In the genomic region with DNA sequence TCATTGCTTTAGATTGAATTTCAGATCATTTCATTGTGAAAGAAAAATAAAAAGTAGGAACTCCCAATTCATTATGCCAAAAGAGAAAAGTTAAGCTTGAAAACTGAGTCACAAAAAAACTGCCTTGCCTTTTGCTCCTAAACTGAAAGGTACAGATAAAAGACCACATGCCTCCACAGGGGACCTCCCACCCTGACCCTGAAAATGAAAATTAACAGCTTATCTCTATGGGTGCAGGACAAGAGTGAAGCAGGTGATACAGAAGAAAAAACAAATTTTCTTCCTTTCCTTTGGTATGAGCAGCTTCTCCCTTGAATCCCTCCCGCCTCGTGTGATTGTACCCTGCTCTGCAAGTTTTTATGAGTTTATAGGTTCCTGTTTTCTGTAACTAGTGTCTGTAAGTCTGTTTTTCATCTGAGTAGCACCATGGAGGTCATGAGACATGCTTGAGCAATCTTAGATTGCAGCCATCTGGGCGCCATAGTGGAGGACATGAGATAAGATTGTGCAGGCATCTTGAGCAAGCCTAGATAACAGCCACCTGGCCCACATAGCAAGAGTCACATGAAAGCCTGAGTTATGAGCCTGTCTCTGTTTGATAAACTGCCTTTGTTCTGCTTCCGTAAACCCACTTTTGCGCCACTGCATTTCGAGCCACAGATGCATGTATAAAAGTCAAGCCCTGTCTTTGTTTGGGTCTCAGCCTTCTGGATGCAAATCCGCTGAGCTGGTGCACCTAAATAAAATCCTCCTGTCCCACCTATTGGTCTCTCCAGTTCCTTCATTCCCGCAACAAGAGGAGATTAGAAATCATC, we compare ENCODE assay signal across 14 cellular contexts. TPM values are rescaled to one million over a fixed set of nuclear protein-coding genes. Genes with fewer than 3 reads are reported as not detected.
DNase-seq lines count a peak whose midpoint lies in the region; ATAC-seq and TF ChIP-seq lines count a peak whose summit lies in the region.
"Had no signal": no experiment of that assay in that cellular context is flagged by ENCODE, and none has a peak within 500 bp of the region (broad histone marks: within the 10 kb centered on the region; RNA-seq: fewer than 3 reads in every experiment).

No MANE protein-coding gene starts in this region.

- H3K27me3 ChIP-seq in HCT116 (ENCODE audit: insufficient read depth, low read length) (no peaks in the 10 kb centered on the region), adrenal gland (no peaks in the 10 kb centered on the region)
- H3K27me3 ChIP-seq: BLaER1 treated with 17β-estradiol and CSF1 and Interleukin-3, amounts not matched to agents 10 nM and 100 nM; testis had no signal

- no TSS peak for BruUV-seq in HCT116 (replicated peaks; lab: Mats Ljungman, UMichigan)

- no peaks in the 10 kb centered on the region for H3K79me2 ChIP-seq in HCT116 (ENCODE audit: insufficient read depth, low read length)

- H3K9me2 ChIP-seq in HCT116 (ENCODE audit: insufficient read depth), result no peaks in the 10 kb centered on the region

- no peak overlapping the region for H3K4me2 ChIP-seq in HCT116 (ENCODE audit: low read length)
- H3K4me2 ChIP-seq: BLaER1 treated with 17β-estradiol and CSF1 and Interleukin-3, amounts not matched to agents 10 nM and 100 nM; KMS-11 had no signal

- CTCF ChIA-PET in HCT116 (lab: Charles Lee), result no interaction called here

- H3K27ac ChIP-seq in HCT116 (ENCODE audit: low read depth, low read length) (no peak overlapping the region), adrenal gland (no peak overlapping the region)
- H3K27ac ChIP-seq: BLaER1 treated with 17β-estradiol and CSF1 and Interleukin-3, amounts not matched to agents 10 nM and 100 nM; KMS-11; testis had no signal

- POLR2A ChIA-PET in HCT116 (lab: Charles Lee), result no interaction called here

- ATAC-seq in HCT116 (no peak), HG03565 (IDR thresholded peaks at IDR 0.05; ENCODE audit: unreplicated experiment) (no peak)

- no peaks in the 10 kb centered on the region for H4K20me1 ChIP-seq in HCT116 (ENCODE audit: insufficient read depth)
- H4K20me1 ChIP-seq: BLaER1 treated with 17β-estradiol and CSF1 and Interleukin-3, amounts not matched to agents 10 nM and 100 nM had no signal

- no peak overlapping the region for H3K4me3 ChIP-seq in HCT116 (replicated peaks in 1 of 2; ENCODE audit: low read depth in 1 of 2, low read length in 2 of 2)
- H3K4me3 ChIP-seq in adrenal gland, result no peak overlapping the region
- H3K4me3 ChIP-seq: testis had no signal

- RAD21 ChIA-PET in HCT116 (lab: Charles Lee; ENCODE audit: low non-redundant PET in 1 of 2, low total read pairs in 2 of 2, uncharacterized antibody in 2 of 2, unreplicated experiment in 2 of 2), result no interaction called here

- DNase-seq in HCT116 (ENCODE audit: low read depth, low spot score), result peak; percentile 21
- peak; percentile 7 for DNase-seq in NAMALWA (ENCODE audit: low spot score)
- DNase-seq in amniotic epithelial cell (ENCODE audit: low read depth), result peak; percentile 78
- DNase-seq in iPS DF 4.7 (ENCODE audit: extremely low read depth, low spot score), result peak; percentile 7
- DNase-seq in adrenal gland, result no peak
- DNase-seq in iPS-NIHi11 (ENCODE audit: low spot score), result no peak
- DNase-seq: activated CD4-positive, CD25-positive, alpha-beta regulatory T cell; NCI-H1694 treated with DMSO at 0.1 percent for 48 hours; NCI-H82; stimulated activated CD4-positive, alpha-beta T cell treated with anti-CD3 and anti-CD28 coated beads, Interleukin-4, amount 100 ng/mL, for 24 hours; testis had no signal

- H3K36me3 ChIP-seq in HCT116 (ENCODE audit: control insufficient read depth in 1 of 2, insufficient read depth in 2 of 2, low read length in 2 of 2), result no peaks in the 10 kb centered on the region
- no peaks in the 10 kb centered on the region for H3K36me3 ChIP-seq in adrenal gland (replicated peaks in 1 of 2)

- no peak overlapping the region for H2AFZ ChIP-seq in HCT116 (ENCODE audit: low read depth, low read length, poor library complexity, severe bottlenecking)

- TF ChIP-seq RAD21 in HCT116 (IDR thresholded peaks at IDR 0.05; ENCODE audit: low read depth), result no peak

- peaks cover 16 to 17% of the 10 kb centered on the region in 2 experiments; a peak in 3 of 4 replicates for H3K9me3 ChIP-seq in HCT116 (ENCODE audit: control insufficient read depth in 1 of 2, insufficient read depth in 1 of 2, low read depth in 1 of 2, low read length in 2 of 2)
- no peaks in the 10 kb centered on the region for H3K9me3 ChIP-seq in adrenal gland (replicated peaks in 1 of 3)
- H3K9me3 ChIP-seq: testis had no signal

- 74 to 79% (median 78%) methylated on average over 8 of the region's 8 CpGs for WGBS in adrenal gland, 4 donors

- TF ChIP-seq CTCF in HCT116 (IDR thresholded peaks at IDR 0.05 in 2 of 3, conservative IDR thresholded peaks at IDR 0.05 in 1 of 3; ENCODE audit: borderline replicate concordance in 1 of 3, insufficient read depth in 1 of 3, low read depth in 2 of 3, low read length in 2 of 3) (no peak), adrenal gland (IDR thresholded peaks at IDR 0.05) (no peak)

- H3K9ac ChIP-seq in HCT116 (ENCODE audit: low read length), result no peak overlapping the region
- H3K9ac ChIP-seq: BLaER1 treated with 17β-estradiol and CSF1 and Interleukin-3, amounts not matched to agents 10 nM and 100 nM; KMS-11 had no signal

- TF ChIP-seq POLR2A in HCT116 (IDR thresholded peaks at IDR 0.05; ENCODE audit: borderline replicate concordance, extremely low read depth, insufficient read depth, insufficient read length), result no peak
- TF ChIP-seq POLR2A in adrenal gland (IDR thresholded peaks at IDR 0.05), result no peak

- H3K4me1 ChIP-seq in HCT116 (ENCODE audit: control insufficient read depth in 1 of 2, insufficient read depth in 2 of 2, low read length in 2 of 2), result no peaks in the 10 kb centered on the region
- H3K4me1 ChIP-seq in adrenal gland (replicated peaks in 1 of 2), result no peaks in the 10 kb centered on the region
- H3K4me1 ChIP-seq: BLaER1 treated with 17β-estradiol and CSF1 and Interleukin-3, amounts not matched to agents 10 nM and 100 nM; testis had no signal

- intact Hi-C loops in HCT116 (cut with micrococcal nuclease) (no loop called here), adrenal gland (cut with DNase I) (no loop called here)

TF ChIP-seq in HCT116, 20 proteins besides CTCF, POLR2A, EP300 and RAD21:
- TF ChIP-seq CBX3 (IDR thresholded peaks at IDR 0.05; ENCODE audit: low read depth) (peak; percentile 99), YY1 (IDR thresholded peaks at IDR 0.05; ENCODE audit: extremely low read depth, insufficient replicate concordance, low read depth, low read length) (no peak), EZH2phosphoT487 (IDR thresholded peaks at IDR 0.05; ENCODE audit: borderline replicate concordance) (no peak), POLR2AphosphoS5 (IDR thresholded peaks at IDR 0.05; ENCODE audit: low read depth, low read length) (no peak), ZFX (IDR thresholded peaks at IDR 0.05) (no peak), ZNF274 (IDR thresholded peaks at IDR 0.05; ENCODE audit: low read depth, low read length) (no peak)

RNA-seq across cellular contexts. Expression of gene DYNC1I2, which starts 56.2 kb away (rescaled TPM):
- total RNA-seq in HCT116 (2021; ENCODE audit: unreplicated experiment), result 39.4 TPM
- polyA plus RNA-seq in HCT116 (2012), result 31.6 and 34.2 TPM in 2 replicates
- total RNA-seq in adrenal gland, result 100 to 1,000 TPM in 2 of 8 donors, 10 to 100 TPM in 6; 65.5 to 130 (median 87.3) TPM
- polyA plus RNA-seq in adrenal gland, result 100 to 1,000 TPM in 1 of 3 donors, 10 to 100 TPM in 2; 55.5 to 146 (median 73.8) TPM

Comparison
In these comparisons a context has a peak if more than half of its experiments do, and no peak if none do; other contexts are left out.
1. DNase-seq: peak in HCT116 (single experiment), NAMALWA (single experiment), amniotic epithelial cell (single experiment) and iPS DF 4.7 (single experiment); none in adrenal gland (0 of 7) and iPS-NIHi11 (single experiment).